In genomic region chr16:12573730-12574383, GRCh38 we compare ENCODE assay signal across 1 cellular context.
TF ChIP-seq lines count a peak whose summit lies in the region.

No MANE protein-coding gene starts in this region.

TF ChIP-seq in HepG2, 621 proteins besides CTCF, POLR2A, EP300 and RAD21 (continued from another document and continues in another):
- TF ChIP-seq CERS6 (CRISPR knock-in tag; IDR thresholded peaks at IDR 0.05) = no peak
- no peak for TF ChIP-seq HNRNPK (IDR thresholded peaks at IDR 0.05; ENCODE audit: low read depth, low read length, poor library complexity, severe bottlenecking)
- no peak for TF ChIP-seq ZNF773 (CRISPR knock-in tag; IDR thresholded peaks at IDR 0.05; ENCODE audit: borderline replicate concordance)
- 0 out of 2 replicates have a peak, but pooled peaks have one; percentile 37 for TF ChIP-seq ZSCAN30 (CRISPR knock-in tag; IDR thresholded peaks at IDR 0.05)
- TF ChIP-seq PAXIP1 (CRISPR knock-in tag; conservative IDR thresholded peaks at IDR 0.05) = no peak
- 0 out of 2 replicates have a peak, but pooled peaks have one; percentile 45 for TF ChIP-seq GFI1 (CRISPR knock-in tag; IDR thresholded peaks at IDR 0.05; ENCODE audit: borderline replicate concordance)
- no peak for TF ChIP-seq IRF1 (CRISPR knock-in tag; IDR thresholded peaks at IDR 0.05; ENCODE audit: low read depth)
- no peak for TF ChIP-seq ZNF143 (CRISPR knock-in tag; IDR thresholded peaks at IDR 0.05)
- TF ChIP-seq TFDP2 (CRISPR knock-in tag; IDR thresholded peaks at IDR 0.05) = 0 out of 2 replicates have a peak, but pooled peaks have one; percentile 24
- TF ChIP-seq ZEB1 (IDR thresholded peaks at IDR 0.05; ENCODE audit: insufficient replicate concordance, low read depth) = peak; percentile 66
- no peak for TF ChIP-seq ZFYVE20 (CRISPR knock-in tag; IDR thresholded peaks at IDR 0.05; ENCODE audit: borderline replicate concordance, low read depth)
- TF ChIP-seq AHDC1 (CRISPR knock-in tag; IDR thresholded peaks at IDR 0.05; ENCODE audit: borderline replicate concordance) = peak; percentile 35; the same call in 1 of the 2 replicates
- 0 out of 2 replicates have a peak, but pooled peaks have one; percentile 20 for TF ChIP-seq HNF1B (CRISPR knock-in tag; IDR thresholded peaks at IDR 0.05)
- TF ChIP-seq CENPX (CRISPR knock-in tag; IDR thresholded peaks at IDR 0.05) = no peak
- peak; percentile 82; the same call in 1 of the 2 replicates for TF ChIP-seq DNMT3B (CRISPR knock-in tag; conservative IDR thresholded peaks at IDR 0.05)
- peak; percentile 90 for TF ChIP-seq XRCC5 (optimal IDR thresholded peaks at IDR 0.05; ENCODE audit: low read length)
- no peak for TF ChIP-seq CSRNP2 (CRISPR knock-in tag; conservative IDR thresholded peaks at IDR 0.05; ENCODE audit: low read depth)
- no peak for TF ChIP-seq KLF13 (CRISPR knock-in tag; IDR thresholded peaks at IDR 0.05)
- TF ChIP-seq MIER2 (CRISPR knock-in tag; IDR thresholded peaks at IDR 0.05) = peak; percentile 65
- TF ChIP-seq CBX5 (CRISPR knock-in tag; IDR thresholded peaks at IDR 0.05; ENCODE audit: borderline replicate concordance) = peak; percentile 64; the same call in 1 of the 2 replicates
- peak; percentile 85 for TF ChIP-seq HOMEZ (CRISPR knock-in tag; IDR thresholded peaks at IDR 0.05; ENCODE audit: low read depth)
- 0 out of 2 replicates have a peak, but pooled peaks have one; percentile 36 for TF ChIP-seq RERE (CRISPR knock-in tag; IDR thresholded peaks at IDR 0.05; ENCODE audit: low read depth)
- no peak for TF ChIP-seq JUN (CRISPR knock-in tag; IDR thresholded peaks at IDR 0.05)
- TF ChIP-seq SKI (IDR thresholded peaks at IDR 0.05; ENCODE audit: partially characterized antibody) = peak; percentile 96
- TF ChIP-seq ZNF639 (CRISPR knock-in tag; conservative IDR thresholded peaks at IDR 0.05) = 0 out of 2 replicates have a peak, but pooled peaks have one; percentile 49
- no peak for TF ChIP-seq TAF1 (CRISPR knock-in tag; IDR thresholded peaks at IDR 0.05)
- 0 out of 2 replicates have a peak, but pooled peaks have one; percentile 44 for TF ChIP-seq ZKSCAN8 (CRISPR knock-in tag; IDR thresholded peaks at IDR 0.05; ENCODE audit: borderline replicate concordance)
- no peak for TF ChIP-seq ZNF761 (CRISPR knock-in tag; conservative IDR thresholded peaks at IDR 0.05)
